In genomic region chr1:32394141-32394889, GRCh38 we compare ENCODE assay signal across 8 cellular contexts. TPM values are rescaled to one million over a fixed set of nuclear protein-coding genes. Genes with fewer than 3 reads are reported as not detected.
DNase-seq lines count a peak whose midpoint lies in the region; ATAC-seq and TF ChIP-seq lines count a peak whose summit lies in the region.

A gene with protein sequence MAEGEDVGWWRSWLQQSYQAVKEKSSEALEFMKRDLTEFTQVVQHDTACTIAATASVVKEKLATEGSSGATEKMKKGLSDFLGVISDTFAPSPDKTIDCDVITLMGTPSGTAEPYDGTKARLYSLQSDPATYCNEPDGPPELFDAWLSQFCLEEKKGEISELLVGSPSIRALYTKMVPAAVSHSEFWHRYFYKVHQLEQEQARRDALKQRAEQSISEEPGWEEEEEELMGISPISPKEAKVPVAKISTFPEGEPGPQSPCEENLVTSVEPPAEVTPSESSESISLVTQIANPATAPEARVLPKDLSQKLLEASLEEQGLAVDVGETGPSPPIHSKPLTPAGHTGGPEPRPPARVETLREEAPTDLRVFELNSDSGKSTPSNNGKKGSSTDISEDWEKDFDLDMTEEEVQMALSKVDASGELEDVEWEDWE (minus strand): TSS chr1:32394441. CDS start chr1:32394414, 27 bp downstream.

- peaks cover 17% of the 10 kb centered on the region; the same call in 1 of the 2 replicates for H3F3A ChIP-seq in GM23248 (ENCODE audit: insufficient read depth)

- H3K36me3 ChIP-seq in DND-41 (ENCODE audit: insufficient read depth, low read length) (peaks cover 33% of the 10 kb centered on the region), GM23248 (ENCODE audit: low read depth) (peaks cover 4% of the 10 kb centered on the region; the same call in 1 of the 2 replicates), esophagus squamous epithelium (peaks cover 9 to 38% (median 13%) of the 10 kb centered on the region in 3 donors)

- no peaks in the 10 kb centered on the region for H3K9me3 ChIP-seq in DND-41 (ENCODE audit: insufficient read depth, low read length, severe bottlenecking)
- H3K9me3 ChIP-seq in GM23248 (ENCODE audit: low read depth) = no peaks in the 10 kb centered on the region
- H3K9me3 ChIP-seq in esophagus squamous epithelium = no peaks in the 10 kb centered on the region

- H3K27ac Mint-ChIP-seq in activated T-helper 1 cell treated with anti-CD3 and anti-CD28 coated beads, Interleukin-12 subunit alpha, Interleukin-12 subunit beta, Interleukin-2, Interleukin-4 antibody, amounts not matched to agents 30 ng/mL and 10 ng/mL and 1 ng/mL, durations not matched to agents 14 hours and 24 hours and 36 hours = peak within 1 kb of the TSS; percentile 99

- peak in 3 of 4 donors; percentile 80 to 94 (median 91) for TF ChIP-seq POLR2A in esophagus squamous epithelium (IDR thresholded peaks at IDR 0.05)

- WGBS in GM23248 (ENCODE audit: low coverage in 1 of 2, low lambda C conversion rate in 2 of 2, missing lambda C conversion rate in 2 of 2), 2 experiments = 0 to 1% methylated on average over 38 to 48 of the region's 48 CpGs
- 0% methylated on average over 14 to 24 of the region's 48 CpGs for WGBS in esophagus squamous epithelium, 2 donors

- H3K4me2 ChIP-seq in DND-41 (ENCODE audit: insufficient read depth, low read length) = peak within 1 kb of the TSS; percentile 81
- H3K4me2 ChIP-seq in GM23248 (ENCODE audit: unreplicated experiment) = peak within 1 kb of the TSS; percentile 96

- H3K27ac ChIP-seq in DND-41 (ENCODE audit: low read length) (peak within 1 kb of the TSS; percentile 87), GM23248 (peak within 1 kb of the TSS; percentile 95), esophagus squamous epithelium (peak within 1 kb of the TSS; percentile 95 to 98 (median 97))

- H3K79me2 ChIP-seq in DND-41 (ENCODE audit: insufficient read depth, low read length) (peaks cover 46% of the 10 kb centered on the region), GM23248 (ENCODE audit: insufficient read depth) (peaks cover 51% of the 10 kb centered on the region)

- peaks cover 32% of the 10 kb centered on the region for H3K4me1 ChIP-seq in DND-41 (ENCODE audit: insufficient read depth, low read length)
- H3K4me1 ChIP-seq in GM23248 (ENCODE audit: insufficient read depth) = peaks cover 32% of the 10 kb centered on the region
- peaks cover 0 to 48% (median 31%) of the 10 kb centered on the region in 3 donors for H3K4me1 ChIP-seq in esophagus squamous epithelium

- H3K9ac ChIP-seq in DND-41 (ENCODE audit: low read depth, low read length) (peak within 1 kb of the TSS; percentile 75), GM23248 (peak within 1 kb of the TSS; percentile 95)

- peaks cover 7% of the 10 kb centered on the region for H3K27me3 Mint-ChIP-seq in activated T-helper 1 cell treated with anti-CD3 and anti-CD28 coated beads, Interleukin-12 subunit alpha, Interleukin-12 subunit beta, Interleukin-2, Interleukin-4 antibody, amounts not matched to agents 30 ng/mL and 10 ng/mL and 1 ng/mL, durations not matched to agents 14 hours and 24 hours and 36 hours (ENCODE audit: insufficient read depth)

- TF ChIP-seq CTCF in DND-41 (IDR thresholded peaks at IDR 0.05; ENCODE audit: borderline replicate concordance, extremely low read depth, low read length, poor library complexity, severe bottlenecking) (no peak), esophagus squamous epithelium (IDR thresholded peaks at IDR 0.05) (peak in 2 of 6 experiments; percentile 4 to 12)

- H4K20me1 ChIP-seq in DND-41 (ENCODE audit: insufficient read depth, low read length) (peaks cover 12% of the 10 kb centered on the region), GM23248 (ENCODE audit: insufficient read depth) (no peaks in the 10 kb centered on the region)

- no peaks in the 10 kb centered on the region for H3K27me3 ChIP-seq in DND-41 (ENCODE audit: insufficient read depth, low read length, poor library complexity)
- H3K27me3 ChIP-seq in GM23248 (replicated peaks; ENCODE audit: insufficient read depth) = no peaks in the 10 kb centered on the region
- no peaks in the 10 kb centered on the region for H3K27me3 ChIP-seq in esophagus squamous epithelium

- in situ Hi-C loops in GM23248 (cut with MboI) = no loop called here

- peak; percentile 99 for DNase-seq in DND-41
- DNase-seq in GM23248 = peak; percentile 99
- peak; percentile 99 for DNase-seq in Kasumi-1 (lab: John Stamatoyannopoulos, UW)
- peak; percentile 99 for DNase-seq in RPMI7951 (ENCODE audit: low read depth)
- DNase-seq in activated T-helper 1 cell treated with anti-CD3 and anti-CD28 coated beads, Interleukin-12 subunit alpha, Interleukin-12 subunit beta, Interleukin-2, Interleukin-4 antibody, amounts not matched to agents 30 ng/mL and 10 ng/mL and 1 ng/mL, durations not matched to agents 14 hours and 24 hours and 36 hours (ENCODE audit: low spot score) = peak; percentile 98
- DNase-seq in esophagus squamous epithelium (lab: John Stamatoyannopoulos, UW) = peak; percentile 95
- peak; percentile 100 for DNase-seq in myocyte (ENCODE audit: low read depth)
- DNase-seq in stimulated activated CD8-positive, alpha-beta memory T cell treated with anti-CD3 and anti-CD28 coated beads, Interleukin-7, amount 100 ng/mL, for 48 hours (ENCODE audit: extremely low read depth in 1 of 2, low read depth in 1 of 2) = peak; percentile 94 to 97

- peak within 1 kb of the TSS; percentile 97 for H3K4me3 Mint-ChIP-seq in activated T-helper 1 cell treated with anti-CD3 and anti-CD28 coated beads, Interleukin-12 subunit alpha, Interleukin-12 subunit beta, Interleukin-2, Interleukin-4 antibody, amounts not matched to agents 30 ng/mL and 10 ng/mL and 1 ng/mL, durations not matched to agents 14 hours and 24 hours and 36 hours

- H3K9me2 ChIP-seq in GM23248 (ENCODE audit: insufficient read depth) = no peaks in the 10 kb centered on the region

- peaks cover 8% of the 10 kb centered on the region for H3K36me3 Mint-ChIP-seq in activated T-helper 1 cell treated with anti-CD3 and anti-CD28 coated beads, Interleukin-12 subunit alpha, Interleukin-12 subunit beta, Interleukin-2, Interleukin-4 antibody, amounts not matched to agents 30 ng/mL and 10 ng/mL and 1 ng/mL, durations not matched to agents 14 hours and 24 hours and 36 hours (ENCODE audit: low read depth)

- H2AFZ ChIP-seq in DND-41 (ENCODE audit: low read depth, low read length) = peak within 1 kb of the TSS; percentile 90
- H2AFZ ChIP-seq in GM23248 = peak within 1 kb of the TSS; percentile 93

- peaks cover 16% of the 10 kb centered on the region for H3K4me1 Mint-ChIP-seq in activated T-helper 1 cell treated with anti-CD3 and anti-CD28 coated beads, Interleukin-12 subunit alpha, Interleukin-12 subunit beta, Interleukin-2, Interleukin-4 antibody, amounts not matched to agents 30 ng/mL and 10 ng/mL and 1 ng/mL, durations not matched to agents 14 hours and 24 hours and 36 hours (ENCODE audit: low read depth)

- intact Hi-C loops in activated T-helper 1 cell treated with anti-CD3 and anti-CD28 coated beads, Interleukin-12 subunit alpha, Interleukin-12 subunit beta, Interleukin-2, Interleukin-4 antibody, amounts not matched to agents 30 ng/mL and 10 ng/mL and 1 ng/mL, durations not matched to agents 14 hours and 24 hours and 36 hours (cut with micrococcal nuclease) = loop anchor here (1.0 to 2.0 kb wide), 12 partner anchors 43 to 750 kb away; partner anchors contain the start of genes CCDC28B, EIF3I, HDAC1 and IQCC
- intact Hi-C loops in esophagus squamous epithelium (cut with DNase I) = no loop called here

- H3K9me3 Mint-ChIP-seq in activated T-helper 1 cell treated with anti-CD3 and anti-CD28 coated beads, Interleukin-12 subunit alpha, Interleukin-12 subunit beta, Interleukin-2, Interleukin-4 antibody, amounts not matched to agents 30 ng/mL and 10 ng/mL and 1 ng/mL, durations not matched to agents 14 hours and 24 hours and 36 hours = no peaks in the 10 kb centered on the region

- ATAC-seq in DND-41 (ENCODE audit: insufficient read depth, low read depth) = peak; percentile 96

- H3K4me3 ChIP-seq in DND-41 (ENCODE audit: low read depth in 1 of 2, low read length in 2 of 2) (peak within 1 kb of the TSS; percentile 43 to 73), GM23248 (peak within 1 kb of the TSS; percentile 92), esophagus squamous epithelium (peak within 1 kb of the TSS; percentile 79 to 97 (median 82))

RNA-seq across cellular contexts. Expression of the gene that starts here (rescaled TPM):
- 83.8 and 94.9 TPM in 2 replicates for total RNA-seq in GM23248 (2014; rRNA removed; shearing (Covaris generic))
- 47.5 and 47.8 TPM in 2 replicates for polyA plus RNA-seq in GM23248 (2016; fragmentation: Nextera tagmentation; extraction: Ambion mirVana)
- 45.1 and 52.7 TPM in 2 replicates for total RNA-seq in RPMI7951 (2014; rRNA removed; shearing (Covaris generic))
- total RNA-seq in activated T-helper 1 cell treated with anti-CD3 and anti-CD28 coated beads, Interleukin-12 subunit alpha, Interleukin-12 subunit beta, Interleukin-2, Interleukin-4 antibody, amounts not matched to agents 30 ng/mL and 10 ng/mL and 1 ng/mL, durations not matched to agents 14 hours and 24 hours and 36 hours = 48.8 and 50.3 TPM in 2 replicates
- total RNA-seq in esophagus squamous epithelium = 10 to 100 TPM; 42.4 to 62.2 (median 45.9) TPM
- 62.8 and 63.2 TPM in 2 replicates for total RNA-seq in myocyte
- 68.3 TPM for polyA plus RNA-seq in myocyte (2012)

Comparison
In these comparisons a context has a peak if more than half of its experiments do, and no peak if none do; other contexts are left out.
1. Peak in every context shown above with its lines: DNase-seq, ATAC-seq, H3K4me3 ChIP-seq and H3K27ac ChIP-seq.